1 cellular context compared by ENCODE assay signal in genomic region chr2:24360050-24360962, GRCh38.
TF ChIP-seq lines count a peak whose summit lies in the region.

Gene ITSN2 (minus strand): TSS chr2:24360536. CDS start chr2:24328082, 32,454 bp downstream.

TF ChIP-seq in HEK293, 187 proteins besides CTCF, POLR2A, EP300 and RAD21 (continued from another document):
- TF ChIP-seq ZNF148 (tag by site-specific recombination; IDR thresholded peaks at IDR 0.05; ENCODE audit: borderline replicate concordance) = no peak
- 0 out of 2 replicates have a peak, but pooled peaks have one; percentile 22 for TF ChIP-seq YY2 (tag by site-specific recombination; IDR thresholded peaks at IDR 0.05)
- TF ChIP-seq GLI4 (tag by site-specific recombination; IDR thresholded peaks at IDR 0.05) = no peak
- no peak for TF ChIP-seq ZBTB48 (tag by site-specific recombination; IDR thresholded peaks at IDR 0.05)
- TF ChIP-seq ZNF777 (tag by site-specific recombination; IDR thresholded peaks at IDR 0.05; ENCODE audit: borderline replicate concordance) = peak; percentile 95
- TF ChIP-seq ZNF600 (tag by site-specific recombination; IDR thresholded peaks at IDR 0.05) = peak; percentile 79
- TF ChIP-seq ZSCAN23 (tag by site-specific recombination; IDR thresholded peaks at IDR 0.05) = no peak
- no peak for TF ChIP-seq ZSCAN30 (tag by site-specific recombination; IDR thresholded peaks at IDR 0.05)
- no peak for TF ChIP-seq ZBTB1 (tag by site-specific recombination; IDR thresholded peaks at IDR 0.05)
- no peak for TF ChIP-seq RBAK (tag by site-specific recombination; IDR thresholded peaks at IDR 0.05)
- 0 out of 2 replicates have a peak, but pooled peaks have one; percentile 37 for TF ChIP-seq ZEB2 (tag by site-specific recombination; IDR thresholded peaks at IDR 0.05)
- TF ChIP-seq KLF8 (tag by site-specific recombination; IDR thresholded peaks at IDR 0.05) = peak; percentile 64; the same call in 1 of the 2 replicates
- TF ChIP-seq ZNF324 (tag by site-specific recombination; IDR thresholded peaks at IDR 0.05) = no peak
- no peak for TF ChIP-seq MYNN (tag by site-specific recombination; IDR thresholded peaks at IDR 0.05; ENCODE audit: borderline replicate concordance)
- TF ChIP-seq BCL11A (tag by site-specific recombination; IDR thresholded peaks at IDR 0.05; ENCODE audit: low read depth) = no peak
- peak; percentile 52 for TF ChIP-seq ZNF660 (tag by site-specific recombination; IDR thresholded peaks at IDR 0.05)
- no peak for TF ChIP-seq ZNF280D (tag by site-specific recombination; IDR thresholded peaks at IDR 0.05)
- no peak for TF ChIP-seq ZNF585B (tag by site-specific recombination; IDR thresholded peaks at IDR 0.05)
- TF ChIP-seq PBX3 (CRISPR knock-in tag; IDR thresholded peaks at IDR 0.05) = peak; percentile 39; the same call in 1 of the 2 replicates
- no peak for TF ChIP-seq ZNF175 (tag by site-specific recombination; IDR thresholded peaks at IDR 0.05)
- 0 out of 2 replicates have a peak, but pooled peaks have one; percentile 69 for TF ChIP-seq KLF17 (tag by site-specific recombination; IDR thresholded peaks at IDR 0.05)
- no peak for TF ChIP-seq ZNF223 (tag by site-specific recombination; IDR thresholded peaks at IDR 0.05)
- TF ChIP-seq REPIN1 (tag by site-specific recombination; IDR thresholded peaks at IDR 0.05; ENCODE audit: low read depth) = no peak
- TF ChIP-seq ZNF394 (tag by site-specific recombination; IDR thresholded peaks at IDR 0.05; ENCODE audit: borderline replicate concordance) = no peak
- TF ChIP-seq ZNF514 (tag by site-specific recombination; IDR thresholded peaks at IDR 0.05) = no peak
- no peak for TF ChIP-seq ZNF510 (tag by site-specific recombination; IDR thresholded peaks at IDR 0.05; ENCODE audit: insufficient replicate concordance)
- no peak for TF ChIP-seq IKZF3 (tag by site-specific recombination; IDR thresholded peaks at IDR 0.05)
- TF ChIP-seq PATZ1 (tag by site-specific recombination; IDR thresholded peaks at IDR 0.05) = peak; percentile 74
- TF ChIP-seq ZNF311 (tag by site-specific recombination; IDR thresholded peaks at IDR 0.05; ENCODE audit: borderline replicate concordance) = no peak
- TF ChIP-seq ZNF404 (tag by site-specific recombination; IDR thresholded peaks at IDR 0.05) = no peak
- peak; percentile 84 for TF ChIP-seq SP3 (tag by site-specific recombination; IDR thresholded peaks at IDR 0.05)
- TF ChIP-seq ZNF350 (tag by site-specific recombination; IDR thresholded peaks at IDR 0.05) = no peak
- TF ChIP-seq, protein P1, sequence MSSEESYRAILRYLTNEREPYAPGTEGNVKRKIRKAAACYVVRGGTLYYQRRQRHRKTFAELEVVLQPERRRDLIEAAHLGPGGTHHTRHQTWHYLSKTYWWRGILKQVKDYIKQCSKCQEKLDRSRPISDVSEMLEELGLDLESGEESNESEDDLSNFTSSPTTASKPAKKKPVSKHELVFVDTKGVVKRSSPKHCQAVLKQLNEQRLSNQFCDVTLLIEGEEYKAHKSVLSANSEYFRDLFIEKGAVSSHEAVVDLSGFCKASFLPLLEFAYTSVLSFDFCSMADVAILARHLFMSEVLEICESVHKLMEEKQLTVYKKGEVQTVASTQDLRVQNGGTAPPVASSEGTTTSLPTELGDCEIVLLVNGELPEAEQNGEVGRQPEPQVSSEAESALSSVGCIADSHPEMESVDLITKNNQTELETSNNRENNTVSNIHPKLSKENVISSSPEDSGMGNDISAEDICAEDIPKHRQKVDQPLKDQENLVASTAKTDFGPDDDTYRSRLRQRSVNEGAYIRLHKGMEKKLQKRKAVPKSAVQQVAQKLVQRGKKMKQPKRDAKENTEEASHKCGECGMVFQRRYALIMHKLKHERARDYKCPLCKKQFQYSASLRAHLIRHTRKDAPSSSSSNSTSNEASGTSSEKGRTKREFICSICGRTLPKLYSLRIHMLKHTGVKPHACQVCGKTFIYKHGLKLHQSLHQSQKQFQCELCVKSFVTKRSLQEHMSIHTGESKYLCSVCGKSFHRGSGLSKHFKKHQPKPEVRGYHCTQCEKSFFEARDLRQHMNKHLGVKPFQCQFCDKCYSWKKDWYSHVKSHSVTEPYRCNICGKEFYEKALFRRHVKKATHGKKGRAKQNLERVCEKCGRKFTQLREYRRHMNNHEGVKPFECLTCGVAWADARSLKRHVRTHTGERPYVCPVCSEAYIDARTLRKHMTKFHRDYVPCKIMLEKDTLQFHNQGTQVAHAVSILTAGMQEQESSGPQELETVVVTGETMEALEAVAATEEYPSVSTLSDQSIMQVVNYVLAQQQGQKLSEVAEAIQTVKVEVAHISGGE (tag by site-specific recombination; conservative IDR thresholded peaks at IDR 0.05; ENCODE audit: low read depth) = peak; percentile 43; the same call in 1 of the 2 replicates
- TF ChIP-seq EGR2 (tag by site-specific recombination; IDR thresholded peaks at IDR 0.05; ENCODE audit: low read depth) = no peak
- no peak for TF ChIP-seq ZNF169 (tag by site-specific recombination; IDR thresholded peaks at IDR 0.05)
- no peak for TF ChIP-seq ZNF37A (tag by site-specific recombination; IDR thresholded peaks at IDR 0.05)
- TF ChIP-seq, protein P2, sequence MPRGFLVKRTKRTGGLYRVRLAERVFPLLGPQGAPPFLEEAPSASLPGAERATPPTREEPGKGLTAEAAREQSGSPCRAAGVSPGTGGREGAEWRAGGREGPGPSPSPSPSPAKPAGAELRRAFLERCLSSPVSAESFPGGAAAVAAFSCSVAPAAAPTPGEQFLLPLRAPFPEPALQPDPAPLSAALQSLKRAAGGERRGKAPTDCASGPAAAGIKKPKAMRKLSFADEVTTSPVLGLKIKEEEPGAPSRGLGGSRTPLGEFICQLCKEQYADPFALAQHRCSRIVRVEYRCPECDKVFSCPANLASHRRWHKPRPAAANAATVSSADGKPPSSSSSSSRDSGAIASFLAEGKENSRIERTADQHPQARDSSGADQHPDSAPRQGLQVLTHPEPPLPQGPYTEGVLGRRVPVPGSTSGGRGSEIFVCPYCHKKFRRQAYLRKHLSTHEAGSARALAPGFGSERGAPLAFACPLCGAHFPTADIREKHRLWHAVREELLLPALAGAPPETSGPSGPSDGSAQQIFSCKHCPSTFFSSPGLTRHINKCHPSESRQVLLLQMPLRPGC (tag by site-specific recombination; IDR thresholded peaks at IDR 0.05) = no peak
- TF ChIP-seq, protein P3, sequence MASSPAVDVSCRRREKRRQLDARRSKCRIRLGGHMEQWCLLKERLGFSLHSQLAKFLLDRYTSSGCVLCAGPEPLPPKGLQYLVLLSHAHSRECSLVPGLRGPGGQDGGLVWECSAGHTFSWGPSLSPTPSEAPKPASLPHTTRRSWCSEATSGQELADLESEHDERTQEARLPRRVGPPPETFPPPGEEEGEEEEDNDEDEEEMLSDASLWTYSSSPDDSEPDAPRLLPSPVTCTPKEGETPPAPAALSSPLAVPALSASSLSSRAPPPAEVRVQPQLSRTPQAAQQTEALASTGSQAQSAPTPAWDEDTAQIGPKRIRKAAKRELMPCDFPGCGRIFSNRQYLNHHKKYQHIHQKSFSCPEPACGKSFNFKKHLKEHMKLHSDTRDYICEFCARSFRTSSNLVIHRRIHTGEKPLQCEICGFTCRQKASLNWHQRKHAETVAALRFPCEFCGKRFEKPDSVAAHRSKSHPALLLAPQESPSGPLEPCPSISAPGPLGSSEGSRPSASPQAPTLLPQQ (tag by site-specific recombination; IDR thresholded peaks at IDR 0.05) = no peak
- no peak for TF ChIP-seq ZNF610 (tag by site-specific recombination; IDR thresholded peaks at IDR 0.05; ENCODE audit: borderline replicate concordance)
- no peak for TF ChIP-seq TCF7L2 (IDR thresholded peaks at IDR 0.05; ENCODE audit: borderline replicate concordance, low read depth, low read length)
- TF ChIP-seq ZNF114 (tag by site-specific recombination; IDR thresholded peaks at IDR 0.05) = no peak
- TF ChIP-seq ZNF791 (tag by site-specific recombination; IDR thresholded peaks at IDR 0.05) = no peak
